8 cellular contexts compared by ENCODE assay signal in the genomic region with DNA sequence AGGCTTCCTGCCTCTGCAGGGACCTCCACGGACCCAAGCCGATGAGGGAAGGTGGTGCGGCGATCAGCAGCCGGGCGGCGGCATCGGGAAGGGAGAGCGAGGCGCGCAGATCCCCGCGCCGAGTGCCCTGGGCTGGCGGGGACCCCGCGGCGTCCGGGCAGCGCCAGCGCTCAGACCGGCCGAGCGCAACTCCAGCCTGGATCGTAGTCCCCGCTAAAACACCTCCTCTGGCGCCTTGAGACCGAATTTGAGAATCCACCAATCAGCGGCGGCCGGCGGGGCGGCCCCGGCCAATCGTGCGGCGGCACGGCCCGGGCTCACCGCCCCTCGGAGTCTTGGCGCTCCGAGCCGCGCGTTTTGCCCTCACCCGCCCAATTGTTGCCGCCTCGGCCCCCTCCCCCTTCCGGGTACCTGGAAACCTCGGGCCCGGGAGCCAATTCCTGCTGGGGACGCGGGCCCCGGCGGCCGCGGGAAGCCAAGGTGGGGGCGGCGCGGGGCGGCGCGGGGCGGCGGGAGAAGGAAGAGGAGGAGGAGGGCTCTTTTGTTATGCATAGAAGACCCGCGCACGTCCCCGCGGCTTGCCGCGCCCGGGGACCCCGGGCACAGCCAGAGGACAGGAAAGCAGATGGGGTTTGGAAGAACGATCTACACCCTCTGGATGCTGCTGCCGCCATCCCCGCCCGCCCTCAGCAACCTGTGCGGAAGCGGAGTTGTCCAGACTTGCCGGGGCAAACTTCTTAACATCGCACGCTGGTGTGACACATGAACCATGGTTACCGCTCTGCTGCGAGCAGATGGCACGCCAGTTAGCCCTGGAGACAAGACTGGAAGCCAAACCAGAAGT. TPM values are rescaled to one million over a fixed set of nuclear protein-coding genes. Genes with fewer than 3 reads are reported as not detected.
A peak's percentile ranks its signal among the peaks of the same experiment; 100 is the strongest.
DNase-seq lines count a peak whose midpoint lies in the region; ATAC-seq and TF ChIP-seq lines count a peak whose summit lies in the region.

A gene with protein sequence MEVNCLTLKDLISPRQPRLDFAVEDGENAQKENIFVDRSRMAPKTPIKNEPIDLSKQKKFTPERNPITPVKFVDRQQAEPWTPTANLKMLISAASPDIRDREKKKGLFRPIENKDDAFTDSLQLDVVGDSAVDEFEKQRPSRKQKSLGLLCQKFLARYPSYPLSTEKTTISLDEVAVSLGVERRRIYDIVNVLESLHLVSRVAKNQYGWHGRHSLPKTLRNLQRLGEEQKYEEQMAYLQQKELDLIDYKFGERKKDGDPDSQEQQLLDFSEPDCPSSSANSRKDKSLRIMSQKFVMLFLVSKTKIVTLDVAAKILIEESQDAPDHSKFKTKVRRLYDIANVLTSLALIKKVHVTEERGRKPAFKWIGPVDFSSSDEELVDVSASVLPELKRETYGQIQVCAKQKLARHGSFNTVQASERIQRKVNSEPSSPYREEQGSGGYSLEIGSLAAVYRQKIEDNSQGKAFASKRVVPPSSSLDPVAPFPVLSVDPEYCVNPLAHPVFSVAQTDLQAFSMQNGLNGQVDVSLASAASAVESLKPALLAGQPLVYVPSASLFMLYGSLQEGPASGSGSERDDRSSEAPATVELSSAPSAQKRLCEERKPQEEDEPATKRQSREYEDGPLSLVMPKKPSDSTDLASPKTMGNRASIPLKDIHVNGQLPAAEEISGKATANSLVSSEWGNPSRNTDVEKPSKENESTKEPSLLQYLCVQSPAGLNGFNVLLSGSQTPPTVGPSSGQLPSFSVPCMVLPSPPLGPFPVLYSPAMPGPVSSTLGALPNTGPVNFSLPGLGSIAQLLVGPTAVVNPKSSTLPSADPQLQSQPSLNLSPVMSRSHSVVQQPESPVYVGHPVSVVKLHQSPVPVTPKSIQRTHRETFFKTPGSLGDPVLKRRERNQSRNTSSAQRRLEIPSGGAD (minus strand): TSS at position 209 of the 844 bp plus-strand sequence. CDS start 934 bp downstream, outside the sequence.

- peaks cover 10% of the 10 kb centered on the region for H3K36me3 Mint-ChIP-seq in activated naive CD8-positive, alpha-beta T cell treated with anti-CD3 and anti-CD28 coated beads for 36 hours

- peak within 1 kb of the TSS; percentile 69 for H2BK5ac ChIP-seq in trophoblast cell (ENCODE audit: low read depth, low read length, poor library complexity)

- TF ChIP-seq EP300 in transverse colon (IDR thresholded peaks at IDR 0.05; ENCODE audit: low read depth): no peak

- peak within 1 kb of the TSS; percentile 79 for H2AFZ ChIP-seq in trophoblast cell (ENCODE audit: insufficient read depth, low read length, poor library complexity)

- in situ Hi-C loops in transverse colon (cut with MboI; ENCODE audit: low pct_ligation_motif_present in 1 of 4, low pct_unique_long_range_greater_than_20kb in 1 of 4, low sequenced_read_pairs in 3 of 4): no loop called here

- intact Hi-C loops in transverse colon (cut with DNase I; ENCODE audit: low total_unique reads): no loop called here

- TF ChIP-seq POLR2A in transverse colon (IDR thresholded peaks at IDR 0.05): no peak

- peak within 1 kb of the TSS; percentile 76 for H3K18ac ChIP-seq in trophoblast cell (ENCODE audit: low read length)

- H3K27ac Mint-ChIP-seq in activated naive CD8-positive, alpha-beta T cell treated with anti-CD3 and anti-CD28 coated beads for 36 hours: peak within 1 kb of the TSS; percentile 21

- WGBS in trophoblast cell (ENCODE audit: extremely low coverage, insufficient coverage, insufficient read length): no CpG with 5 or more reads among the region's 87 CpGs
- 0% methylated on average over 3 to 59 of the region's 87 CpGs for WGBS in transverse colon (ENCODE audit: low coverage in 1 of 2), 2 donors

- no peak within 1 kb of the TSS for H4K91ac ChIP-seq in trophoblast cell (ENCODE audit: low read depth, low read length)

- peaks cover 6% of the 10 kb centered on the region for H3K79me1 ChIP-seq in trophoblast cell (ENCODE audit: low read length)

- peak within 1 kb of the TSS; percentile 88 for H4K8ac ChIP-seq in trophoblast cell (ENCODE audit: low read depth, low read length)

- peak within 1 kb of the TSS; percentile 78 for H3K4me3 Mint-ChIP-seq in activated naive CD8-positive, alpha-beta T cell treated with anti-CD3 and anti-CD28 coated beads for 36 hours

- H3K4me3 ChIP-seq in GM12875 (ENCODE audit: low read depth, low read length) (peak within 1 kb of the TSS; percentile 92), cardiac muscle cell (peak within 1 kb of the TSS; percentile 59), trophoblast cell (ENCODE audit: low read depth, low read length) (peak within 1 kb of the TSS; percentile 84), transverse colon (peak within 1 kb of the TSS; percentile 51 to 74 (median 60))

- H3K4me1 ChIP-seq in cardiac muscle cell (ENCODE audit: low read depth): no peaks in the 10 kb centered on the region
- H3K4me1 ChIP-seq in trophoblast cell (ENCODE audit: control insufficient read depth in 1 of 2, insufficient read depth in 2 of 2, low read length in 2 of 2): no peaks in the 10 kb centered on the region
- H3K4me1 ChIP-seq in transverse colon: peaks cover 0 to 12% (median 9%) of the 10 kb centered on the region in 4 donors

- peak within 1 kb of the TSS; percentile 100 for H3K4me2 ChIP-seq in trophoblast cell (ENCODE audit: low read length)

- peak within 1 kb of the TSS; percentile 84 for H2BK120ac ChIP-seq in trophoblast cell (ENCODE audit: insufficient read depth, low read length, poor library complexity)

- peaks cover 67% of the 10 kb centered on the region for H3K27me3 Mint-ChIP-seq in activated naive CD8-positive, alpha-beta T cell treated with anti-CD3 and anti-CD28 coated beads for 36 hours

- H3K4ac ChIP-seq in trophoblast cell (ENCODE audit: low read depth, low read length): no peak within 1 kb of the TSS

- no peaks in the 10 kb centered on the region for H3K36me3 ChIP-seq in cardiac muscle cell
- peaks cover 0 to 2% of the 10 kb centered on the region in 2 experiments for H3K36me3 ChIP-seq in trophoblast cell (ENCODE audit: control insufficient read depth in 1 of 2, insufficient read depth in 2 of 2, low read length in 2 of 2)
- H3K36me3 ChIP-seq in transverse colon: no peaks in the 10 kb centered on the region

- DNase-seq in NCI-H1105 treated with DMSO at 0.1 percent for 48 hours (lab: John Stamatoyannopoulos, UW): peak; percentile 97
- DNase-seq in SKM-1 treated with dmso at 0.1 percent for 144 hours (lab: John Stamatoyannopoulos, UW; ENCODE audit: unreplicated experiment): peak; percentile 59
- DNase-seq in activated naive CD8-positive, alpha-beta T cell treated with anti-CD3 and anti-CD28 coated beads for 36 hours: peak; percentile 88
- DNase-seq in cardiac muscle cell (ENCODE audit: low read depth in 1 of 2, low spot score in 1 of 2): peak; percentile 91 to 93
- peak; percentile 84 to 94 for DNase-seq in trophoblast cell
- DNase-seq in transverse colon: peak; percentile 87

- H3K14ac ChIP-seq in trophoblast cell (ENCODE audit: low read length): peak within 1 kb of the TSS; percentile 79

- H3K9me3 ChIP-seq in cardiac muscle cell (ENCODE audit: low read depth) (no peaks in the 10 kb centered on the region), trophoblast cell (ENCODE audit: insufficient read depth, low read depth, low read length) (peaks cover 1% of the 10 kb centered on the region), transverse colon (no peaks in the 10 kb centered on the region)

- H3K23ac ChIP-seq in trophoblast cell (ENCODE audit: low read length): no peak within 1 kb of the TSS

- no peak within 1 kb of the TSS for H2AK5ac ChIP-seq in trophoblast cell (ENCODE audit: low read length)

- ATAC-seq in HG02759 (IDR thresholded peaks at IDR 0.05; ENCODE audit: unreplicated experiment): peak; percentile 73

- peak within 1 kb of the TSS; percentile 68 for H3K9ac ChIP-seq in trophoblast cell (ENCODE audit: low read length)

- H3K9me3 Mint-ChIP-seq in activated naive CD8-positive, alpha-beta T cell treated with anti-CD3 and anti-CD28 coated beads for 36 hours: no peaks in the 10 kb centered on the region

- peak within 1 kb of the TSS; percentile 52 for H2BK12ac ChIP-seq in trophoblast cell (ENCODE audit: low read length)

- peaks cover 14% of the 10 kb centered on the region for H3K4me1 Mint-ChIP-seq in activated naive CD8-positive, alpha-beta T cell treated with anti-CD3 and anti-CD28 coated beads for 36 hours

- H3K27me3 ChIP-seq in cardiac muscle cell (no peaks in the 10 kb centered on the region), trophoblast cell (ENCODE audit: insufficient read depth, low read length) (no peaks in the 10 kb centered on the region), transverse colon (peaks cover 14% of the 10 kb centered on the region)

- TF ChIP-seq CTCF in GM12875 (IDR thresholded peaks at IDR 0.05; ENCODE audit: borderline replicate concordance, insufficient read depth, low read depth, low read length) (no peak), cardiac muscle cell (IDR thresholded peaks at IDR 0.05; ENCODE audit: low read depth, low read length) (no peak), transverse colon (IDR thresholded peaks at IDR 0.05) (no peak)

- H3K27ac ChIP-seq in cardiac muscle cell (peak within 1 kb of the TSS; percentile 24), trophoblast cell (ENCODE audit: low read depth, low read length) (peak within 1 kb of the TSS; percentile 78), transverse colon (peak within 1 kb of the TSS in 2 of 4 donors; percentile 55 to 65)

- H4K12ac ChIP-seq in trophoblast cell (ENCODE audit: low read depth, low read length): peak within 1 kb of the TSS; percentile 77

- peaks cover 2% of the 10 kb centered on the region for H3K79me2 ChIP-seq in trophoblast cell (ENCODE audit: control insufficient read depth, insufficient read depth, low read length, poor library complexity)

RNA-seq across cellular contexts. Expression of the gene that starts here (rescaled TPM):
- total RNA-seq in activated naive CD8-positive, alpha-beta T cell treated with anti-CD3 and anti-CD28 coated beads for 36 hours: 1 to 10 TPM; 6.3 to 6.9 TPM
- total RNA-seq in cardiac muscle cell: 1.4 and 3.7 TPM in 2 replicates
- 1.8 and 2.2 TPM in 2 replicates for polyA plus RNA-seq in cardiac muscle cell
- polyA plus RNA-seq in trophoblast cell (2013): 4.8 and 5.1 TPM in 2 replicates
- under 1 TPM in 3 of 4 donors, not detected in 1; 0.20 to 0.79 (median 0.41) TPM for total RNA-seq in transverse colon

Comparison
In these comparisons a context has a peak if more than half of its experiments do, and no peak if none do; other contexts are left out.
1. Peak in DNase-seq and H3K4me3 ChIP-seq in transverse colon; RNA of the gene not detected or under 1 TPM.